In the genomic region with DNA sequence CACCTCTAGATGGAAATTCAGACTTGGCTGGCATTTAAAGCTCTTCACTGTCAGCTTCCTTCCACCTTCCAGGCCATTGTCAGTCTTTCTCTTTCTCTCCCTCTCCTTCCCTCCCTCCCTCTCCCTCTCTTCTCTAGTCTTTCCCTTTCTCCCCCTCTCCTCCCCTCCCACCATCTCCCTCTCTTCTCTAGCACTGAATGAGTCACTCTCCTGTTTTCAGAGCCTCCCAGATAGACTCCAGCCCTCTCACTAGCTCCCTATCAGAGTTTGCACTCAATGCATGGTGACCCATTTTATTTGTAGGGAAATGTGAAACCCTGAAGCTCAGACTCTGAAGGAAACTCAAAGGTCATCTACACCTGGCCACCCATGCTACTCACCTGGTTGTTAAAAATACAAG, we compare ENCODE assay signal across 12 cellular contexts. TPM values are rescaled to one million over a fixed set of nuclear protein-coding genes. Genes with fewer than 3 reads are reported as not detected.
DNase-seq lines count a peak whose midpoint lies in the region; ATAC-seq and TF ChIP-seq lines count a peak whose summit lies in the region.
"Had no signal": no experiment of that assay in that cellular context is flagged by ENCODE, and none has a peak within 500 bp of the region (broad histone marks: within the 10 kb centered on the region; RNA-seq: fewer than 3 reads in every experiment).

No MANE protein-coding gene starts in this region.

- DNase-seq in AG08396 (ENCODE audit: low spot score) (peak; percentile 59), HFFc6 (peak; percentile 23), astrocyte of the spinal cord (ENCODE audit: low read depth, low spot score) (peak; percentile 59), memory B cell (ENCODE audit: low spot score in 2 of 2) (no peak), Caco-2 (no peak), SIG-M5 (lab: John Stamatoyannopoulos, UW) (no peak), KBM-7 (no peak)
- DNase-seq in stimulated activated CD4-positive, alpha-beta T cell treated with anti-CD3 and anti-CD28 coated beads, Interleukin-2, amount 100 ng/mL, for 24 hours = no peak
- DNase-seq: activated CD4-positive, alpha-beta T cell treated with anti-CD3 and anti-CD28 coated beads, Interleukin-2, amount 50 U/mL, for 4 hours; left cardiac atrium; NCI-H446 treated with DMSO at 0.1 percent for 48 hours had no signal

- H3K27me3 Mint-ChIP-seq in HFFc6 (ENCODE audit: insufficient read depth) (peaks cover 24% of the 10 kb centered on the region), memory B cell (no peaks in the 10 kb centered on the region), Caco-2 (ENCODE audit: insufficient read depth, unreplicated experiment) (no peaks in the 10 kb centered on the region)

- no peak for ATAC-seq in memory B cell (ENCODE audit: low read depth)

- H3K4me3 ChIP-seq in astrocyte of the spinal cord (ENCODE audit: low read depth, low read length) = no peak overlapping the region
- H3K4me3 ChIP-seq in Caco-2 (ENCODE audit: low read depth, low read length) = no peak overlapping the region
- H3K4me3 ChIP-seq: prostate gland had no signal

- H3K9me3 ChIP-seq in Caco-2 = no peaks in the 10 kb centered on the region
- H3K9me3 ChIP-seq: prostate gland had no signal

- TF ChIP-seq CTCF in HFFc6 (IDR thresholded peaks at IDR 0.05) = no peak
- TF ChIP-seq CTCF in astrocyte of the spinal cord (IDR thresholded peaks at IDR 0.05; ENCODE audit: low read depth, low read length) = no peak
- no peak for TF ChIP-seq CTCF in Caco-2 (IDR thresholded peaks at IDR 0.05; ENCODE audit: insufficient read depth in 1 of 2, low read depth in 1 of 2, low read length in 1 of 2, severe bottlenecking in 1 of 2, unreplicated experiment in 1 of 2)

- H3K36me3 Mint-ChIP-seq in HFFc6 (ENCODE audit: low read depth) (no peaks in the 10 kb centered on the region), memory B cell (peaks cover 11% of the 10 kb centered on the region), Caco-2 (ENCODE audit: insufficient read depth, unreplicated experiment) (no peaks in the 10 kb centered on the region)

- H3K36me3 ChIP-seq in Caco-2 (ENCODE audit: control insufficient read depth, insufficient read depth, low read length) = no peaks in the 10 kb centered on the region
- H3K36me3 ChIP-seq: prostate gland had no signal

- no peak overlapping the region for H3K4me3 Mint-ChIP-seq in HFFc6
- H3K4me3 Mint-ChIP-seq in memory B cell = no peak overlapping the region
- H3K4me3 Mint-ChIP-seq in Caco-2 (ENCODE audit: unreplicated experiment) = no peak overlapping the region

- H3K4me1 Mint-ChIP-seq in HFFc6 (ENCODE audit: low read depth) (0 out of 2 replicates have a peak, but pooled peaks cover 9% of the 10 kb centered on the region), memory B cell (peaks cover 38% of the 10 kb centered on the region), Caco-2 (ENCODE audit: low read depth, unreplicated experiment) (no peaks in the 10 kb centered on the region)

- no peaks in the 10 kb centered on the region for H3K4me1 ChIP-seq in Caco-2
- H3K4me1 ChIP-seq: prostate gland had no signal

- H3K27me3 ChIP-seq in Caco-2 (replicated peaks; ENCODE audit: control insufficient read depth, insufficient read depth, low read length) = no peaks in the 10 kb centered on the region

- H3K9me3 Mint-ChIP-seq in HFFc6 (no peaks in the 10 kb centered on the region), memory B cell (no peaks in the 10 kb centered on the region), Caco-2 (ENCODE audit: unreplicated experiment) (no peaks in the 10 kb centered on the region)

- intact Hi-C loops in Caco-2 (cut with micrococcal nuclease; ENCODE audit: unreplicated experiment) = no loop called here

- no TSS peak for BruUV-seq in Caco-2 (replicated peaks; lab: Mats Ljungman, UMichigan)

- CTCF ChIA-PET in Caco-2 (lab: Charles Lee) = interaction anchor here (1.3 kb wide), 1 partner anchor 52 kb away, joined by 8 read pairs; no protein-coding TSS in a partner anchor

- POLR2A ChIA-PET in Caco-2 (lab: Charles Lee) = no interaction called here

- H3K27ac Mint-ChIP-seq in HFFc6 (no peak overlapping the region), memory B cell (peak overlapping the region; percentile 47), Caco-2 (ENCODE audit: unreplicated experiment) (no peak overlapping the region)

- in situ Hi-C loops in astrocyte of the spinal cord (cut with HindIII; ENCODE audit: low sequenced_read_pairs) (no loop called here), KBM-7 (cut with MboI; ENCODE audit: low pct_unique_long_range_greater_than_20kb, low sequenced_read_pairs) (loop anchor here (10.0 kb wide), 1 partner anchor 187 kb away; no protein-coding TSS in a partner anchor)

RNA-seq across cellular contexts. Expression of gene MATN1, which starts 4.4 kb away (rescaled TPM):
- total RNA-seq in HFFc6 (2021; fragmentation: NEBNext Ultra II Directional; extraction: Animal tissue kit (Norgen Biotek cat#: 25700)) = under 1 TPM in 1 of 6 experiments, not detected in 5; 0.06 TPM
- not detected in 2 replicates for total RNA-seq in Caco-2 (2022)
- total RNA-seq: left cardiac atrium had no signal

RNA-seq across cellular contexts. Expression of gene LAPTM5, which starts 29.8 kb away (rescaled TPM):
- total RNA-seq in HFFc6 (2021; fragmentation: NEBNext Ultra II Directional; extraction: Animal tissue kit (Norgen Biotek cat#: 25700)) = under 1 TPM; 0.38 to 0.81 (median 0.63) TPM
- total RNA-seq in Caco-2 (2022) = 0.14 TPM in 1 of 2 replicates, not detected in the other

Comparison
In these comparisons a context has a peak if more than half of its experiments do, and no peak if none do; other contexts are left out.
1. DNase-seq: peak in AG08396 (single experiment), HFFc6 (single experiment) and astrocyte of the spinal cord (single experiment); none in memory B cell (0 of 2), Caco-2 (0 of 2), stimulated activated CD4-positive, alpha-beta T cell treated with anti-CD3 and anti-CD28 coated beads, Interleukin-2, amount 100 ng/mL, for 24 hours (0 of 2), SIG-M5 (single experiment) and KBM-7 (single experiment).